In the genomic region with DNA sequence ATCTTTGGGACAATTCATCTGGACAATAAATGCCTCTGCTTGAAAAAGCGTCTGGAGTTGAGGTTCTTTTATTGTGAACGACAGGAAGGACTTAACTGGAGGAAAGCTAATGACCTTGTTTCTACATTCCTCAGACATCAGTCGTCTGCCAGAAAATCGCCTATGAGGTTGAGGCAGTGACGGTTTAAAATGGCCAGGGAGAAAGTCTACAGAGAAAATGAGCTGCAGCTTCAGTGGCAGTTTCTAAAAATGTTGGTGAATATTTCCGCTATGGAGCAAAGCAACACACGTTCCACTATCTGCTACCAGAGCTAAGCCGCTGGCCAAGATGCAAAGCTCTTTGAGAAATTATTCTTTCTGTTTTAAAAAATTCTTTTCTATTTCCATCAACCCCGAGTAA, we compare ENCODE assay signal across 15 cellular contexts.
A peak's percentile ranks its signal among the peaks of the same experiment; 100 is the strongest.
DNase-seq lines count a peak whose midpoint lies in the region; ATAC-seq and TF ChIP-seq lines count a peak whose summit lies in the region.
"Had no signal": no experiment of that assay in that cellular context is flagged by ENCODE, and none has a peak within 500 bp of the region (broad histone marks: within the 10 kb centered on the region; RNA-seq: fewer than 3 reads in every experiment).

No MANE protein-coding gene starts in this region.

- H3K9ac ChIP-seq in endodermal cell (ENCODE audit: extremely low read depth, low read length, poor library complexity, severe bottlenecking): no peak overlapping the region

- H3K27ac Mint-ChIP-seq in endodermal cell: no peak overlapping the region

- 48 to 73% methylated on average over 5 to 8 of the region's 9 CpGs for WGBS in endodermal cell (ENCODE audit: insufficient coverage in 1 of 2, insufficient read length in 1 of 2), 2 experiments

- H3K36me3 ChIP-seq in left ventricle myocardium inferior: no peaks in the 10 kb centered on the region
- H3K36me3 ChIP-seq in endodermal cell (ENCODE audit: control insufficient read depth, insufficient read depth, low read length): no peaks in the 10 kb centered on the region
- H3K36me3 ChIP-seq: brain microvascular endothelial cell, gastrocnemius medialis had no signal

- H3K27me3 ChIP-seq in left ventricle myocardium inferior (ENCODE audit: low read depth): peaks cover 5% of the 10 kb centered on the region
- H3K27me3 ChIP-seq in endodermal cell (ENCODE audit: control insufficient read depth, insufficient read depth, low read length, poor library complexity, severe bottlenecking): peaks cover 54% of the 10 kb centered on the region
- H3K27me3 ChIP-seq: brain microvascular endothelial cell, gastrocnemius medialis had no signal

- ATAC-seq in left ventricle myocardium superior (no peak), HG03457 (IDR thresholded peaks at IDR 0.05; ENCODE audit: unreplicated experiment) (no peak)
- ATAC-seq: gastrocnemius medialis, mucosa of descending colon had no signal

- H3K27me3 Mint-ChIP-seq in endodermal cell (ENCODE audit: insufficient read depth): peaks cover 51% of the 10 kb centered on the region

- H3K27ac ChIP-seq in left ventricle myocardium inferior (replicated peaks): peak overlapping the region; percentile 53
- peak overlapping the region; percentile 29 for H3K27ac ChIP-seq in endodermal cell (ENCODE audit: low read depth, low read length)
- H3K27ac ChIP-seq: brain microvascular endothelial cell, gastrocnemius medialis had no signal

- H3K9me3 Mint-ChIP-seq in endodermal cell: no peaks in the 10 kb centered on the region

- DNase-seq in left ventricle myocardium inferior: no peak
- no peak for DNase-seq in left ventricle myocardium superior
- DNase-seq in endodermal cell: no peak
- DNase-seq in myocyte (ENCODE audit: low read depth): peak; percentile 43
- no peak for DNase-seq in activated T-cell treated with anti-CD3 and anti-CD28 coated beads, Interleukin-2, amount 50 U/mL, for 1 hour
- no peak for DNase-seq in dedifferentiated amniotic fluid mesenchymal stem cell (ENCODE audit: extremely low spot score)
- no peak for DNase-seq in RPMI8226
- DNase-seq: ACHN; activated gamma-delta T cell; brain microvascular endothelial cell; effector CD8-positive, alpha-beta T cell; gastrocnemius medialis; mucosa of descending colon; NK-92 treated with Interleukin-12 subunit alpha and Interleukin-12 subunit beta, amount 100 ng/mL, for 24 hours had no signal

- H3K4me1 ChIP-seq in left ventricle myocardium inferior (peaks cover 4% of the 10 kb centered on the region), endodermal cell (ENCODE audit: control insufficient read depth, insufficient read depth, low read length) (no peaks in the 10 kb centered on the region)
- H3K4me1 ChIP-seq: gastrocnemius medialis had no signal

- H3K4me3 ChIP-seq in left ventricle myocardium inferior: peak overlapping the region; percentile 39
- no peak overlapping the region for H3K4me3 ChIP-seq in endodermal cell (ENCODE audit: low read length)
- H3K4me3 ChIP-seq: mucosa of descending colon had no signal

- peaks cover 20% of the 10 kb centered on the region for H3K4me1 Mint-ChIP-seq in endodermal cell

- no peaks in the 10 kb centered on the region for H3K9me3 ChIP-seq in left ventricle myocardium inferior (replicated peaks)
- H3K9me3 ChIP-seq in endodermal cell (ENCODE audit: control insufficient read depth, low read length): no peaks in the 10 kb centered on the region
- H3K9me3 ChIP-seq: gastrocnemius medialis, mucosa of descending colon had no signal

- intact Hi-C loops in left ventricle myocardium inferior (cut with micrococcal nuclease): no loop called here
- intact Hi-C loops in left ventricle myocardium superior (cut with micrococcal nuclease): no loop called here

- TF ChIP-seq CTCF in left ventricle myocardium inferior (IDR thresholded peaks at IDR 0.05; ENCODE audit: borderline replicate concordance) (no peak), endodermal cell (conservative IDR thresholded peaks at IDR 0.05) (no peak)

- H3K36me3 Mint-ChIP-seq in endodermal cell (ENCODE audit: low read depth): no peaks in the 10 kb centered on the region

- no peak overlapping the region for H3K4me3 Mint-ChIP-seq in endodermal cell
